ENCODE assay signal across 39 cellular contexts in genomic region chr5:170233358-170233892, GRCh38. TPM values are rescaled to one million over a fixed set of nuclear protein-coding genes. Genes with fewer than 3 reads are reported as not detected.
"Had no signal": no experiment of that assay in that cellular context is flagged by ENCODE, and none has a peak within 500 bp of the region (broad histone marks: within the 10 kb centered on the region; RNA-seq: fewer than 3 reads in every experiment).

No MANE protein-coding gene starts in this region.

- H3K27me3 Mint-ChIP-seq: activated CD8-positive, alpha-beta T cell treated with anti-CD3 and anti-CD28 coated beads for 36 hours; activated naive CD4-positive, alpha-beta T cell treated with anti-CD3 and anti-CD28 coated beads, Interleukin-2, amount 10 ng/mL, durations not matched to agents 7 days and 5 days; activated naive CD8-positive, alpha-beta T cell; activated T-helper 17 cell treated with anti-CD3 and anti-CD28 coated beads, Interleukin-2, amount 50 U/mL, for 72 hours; central memory CD8-positive, alpha-beta T cell; dendritic cell treated with granulocyte-macrophage colony-stimulating factor and Interleukin-4, amounts not matched to agents 40 ng/mL and 50 ng/mL, for 4 days; T-cell had no signal

- H3K36me3 Mint-ChIP-seq: activated naive CD8-positive, alpha-beta T cell; T-cell had no signal

- H3K4me1 Mint-ChIP-seq: central memory CD8-positive, alpha-beta T cell had no signal

- DNase-seq: activated CD4-positive, alpha-beta T cell treated with anti-CD3 and anti-CD28 coated beads for 4 hours; activated CD4-positive, alpha-beta T cell treated with anti-CD3 and anti-CD28 coated beads, Interleukin-2, amount 50 U/mL, for 1 hour; activated CD4-positive, alpha-beta T cell treated with anti-CD3 and anti-CD28 coated beads, Interleukin-2, amount 50 U/mL, for 48 hours; activated CD4-positive, CD25-positive, alpha-beta regulatory T cell; activated CD4-positive, CD25-positive, alpha-beta regulatory T cell treated with anti-CD3 and anti-CD28 coated beads, Interleukin-2, amount 50 U/mL, for 72 hours; activated CD8-positive, alpha-beta memory T cell treated with anti-CD3 and anti-CD28 coated beads for 24 hours; activated CD8-positive, alpha-beta T cell treated with anti-CD3 and anti-CD28 coated beads for 36 hours; activated effector memory CD4-positive, alpha-beta T cell treated with Interleukin-2 at 50 U/mL for 16 hours; activated naive CD4-positive, alpha-beta T cell; activated naive CD4-positive, alpha-beta T cell treated with anti-CD3 and anti-CD28 coated beads, Interleukin-2, amount 10 ng/mL, durations not matched to agents 7 days and 5 days; activated T-cell treated with anti-CD3 and anti-CD28 coated beads, Interleukin-2, amount 50 U/mL, for 4 hours; amniotic stem cell; anterior cingulate cortex; brain microvascular endothelial cell; dorsolateral prefrontal cortex; effector memory CD4-positive, alpha-beta T cell; foreskin melanocyte; SW 1271; T-cell; T-helper 9 cell; WERI-Rb-1 had no signal

- H3K9me3 ChIP-seq: gastroesophageal sphincter, heart right ventricle had no signal

- H3K4me1 ChIP-seq: heart right ventricle had no signal

- H3K27ac Mint-ChIP-seq: activated CD8-positive, alpha-beta T cell treated with anti-CD3 and anti-CD28 coated beads for 36 hours; activated naive CD4-positive, alpha-beta T cell treated with anti-CD3 and anti-CD28 coated beads, Interleukin-2, amount 10 ng/mL, durations not matched to agents 7 days and 5 days; activated naive CD8-positive, alpha-beta T cell; activated T-helper 17 cell treated with anti-CD3 and anti-CD28 coated beads, Interleukin-2, amount 50 U/mL, for 72 hours; dendritic cell treated with granulocyte-macrophage colony-stimulating factor and Interleukin-4, amounts not matched to agents 40 ng/mL and 50 ng/mL, for 4 days; endodermal cell; T-cell; T-helper 1 cell treated with Interleukin-12 subunit alpha and Interleukin-12 subunit beta and Interleukin-4 antibody, amounts not matched to agents 30 μg/mL and 1 μg/mL, for 36 hours had no signal

- H3K4me3 Mint-ChIP-seq: activated CD8-positive, alpha-beta T cell treated with anti-CD3 and anti-CD28 coated beads for 36 hours; activated naive CD4-positive, alpha-beta T cell treated with anti-CD3 and anti-CD28 coated beads, Interleukin-2, amount 10 ng/mL, durations not matched to agents 7 days and 5 days; activated naive CD8-positive, alpha-beta T cell; activated T-cell treated with anti-CD3 and anti-CD28 coated beads, Interleukin-2, amount 50 U/mL, for 4 hours; activated T-helper 17 cell treated with anti-CD3 and anti-CD28 coated beads, Interleukin-2, amount 50 U/mL, for 72 hours; central memory CD8-positive, alpha-beta T cell; dendritic cell treated with granulocyte-macrophage colony-stimulating factor and Interleukin-4, amounts not matched to agents 40 ng/mL and 50 ng/mL, for 4 days; endodermal cell; T-cell; T-helper 1 cell treated with Interleukin-12 subunit alpha and Interleukin-12 subunit beta and Interleukin-4 antibody, amounts not matched to agents 30 μg/mL and 1 μg/mL, for 36 hours had no signal

- H3K9me3 Mint-ChIP-seq: activated CD8-positive, alpha-beta T cell treated with anti-CD3 and anti-CD28 coated beads for 36 hours; activated naive CD4-positive, alpha-beta T cell treated with anti-CD3 and anti-CD28 coated beads, Interleukin-2, amount 10 ng/mL, durations not matched to agents 7 days and 5 days; activated T-cell treated with anti-CD3 and anti-CD28 coated beads, Interleukin-2, amount 50 U/mL, for 4 hours; activated T-helper 17 cell treated with anti-CD3 and anti-CD28 coated beads, Interleukin-2, amount 50 U/mL, for 72 hours; central memory CD8-positive, alpha-beta T cell; dendritic cell treated with granulocyte-macrophage colony-stimulating factor and Interleukin-4, amounts not matched to agents 40 ng/mL and 50 ng/mL, for 4 days; endodermal cell; T-cell; T-helper 1 cell treated with Interleukin-12 subunit alpha and Interleukin-12 subunit beta and Interleukin-4 antibody, amounts not matched to agents 30 μg/mL and 1 μg/mL, for 36 hours had no signal

- H3K36me3 ChIP-seq: brain microvascular endothelial cell, gastroesophageal sphincter, heart right ventricle, WERI-Rb-1 had no signal

- H3K4me3 ChIP-seq: coronary artery, dorsolateral prefrontal cortex, gastroesophageal sphincter had no signal

- H3K27ac ChIP-seq: brain microvascular endothelial cell, coronary artery, dorsolateral prefrontal cortex, gastroesophageal sphincter, heart right ventricle, WERI-Rb-1 had no signal

- ATAC-seq: activated CD8-positive, alpha-beta T cell treated with anti-CD3 and anti-CD28 coated beads for 36 hours; activated T-cell treated with anti-CD3 and anti-CD28 coated beads, Interleukin-2, amount 50 U/mL, for 4 hours; activated T-helper 17 cell treated with anti-CD3 and anti-CD28 coated beads, Interleukin-2, amount 50 U/mL, for 72 hours; esophagus mucosa; gastroesophageal sphincter; heart right ventricle; T-cell had no signal

- FAIRE-seq: astrocyte, bronchial epithelial cell had no signal

- H3K27me3 ChIP-seq: brain microvascular endothelial cell, dorsolateral prefrontal cortex, gastroesophageal sphincter had no signal

RNA-seq across cellular contexts. Expression of gene C5orf58, which starts 0.6 kb away (rescaled TPM):
- total RNA-seq: activated CD8-positive, alpha-beta T cell treated with anti-CD3 and anti-CD28 coated beads for 36 hours; activated T-cell treated with anti-CD3 and anti-CD28 coated beads, Interleukin-2, amount 50 U/mL, for 4 hours; activated T-helper 17 cell treated with anti-CD3 and anti-CD28 coated beads, Interleukin-2, amount 50 U/mL, for 72 hours; astrocyte; bronchial epithelial cell; cardiac septum; cerebellum; epithelial cell of proximal tubule; esophagus mucosa; gastroesophageal sphincter; glomerular endothelial cell; T-cell; T-helper 2 cell treated with Interferon-gamma antibody and Interleukin-4, amounts not matched to agents 100 ng/mL and 5 ng/mL, for 36 hours had no signal
- polyA plus RNA-seq: adipose tissue, heart right ventricle had no signal
